In genomic region chr19:16370671-16371391, GRCh38 we compare ENCODE assay signal across 12 cellular contexts. TPM values are rescaled to one million over a fixed set of nuclear protein-coding genes. Genes with fewer than 3 reads are reported as not detected.
DNase-seq lines count a peak whose midpoint lies in the region; ATAC-seq, FAIRE-seq and TF ChIP-seq lines count a peak whose summit lies in the region.
"Had no signal": no experiment of that assay in that cellular context is flagged by ENCODE, and none has a peak within 500 bp of the region (broad histone marks: within the 10 kb centered on the region; RNA-seq: fewer than 3 reads in every experiment).

No MANE protein-coding gene starts in this region.

- TF ChIP-seq CTCF in CD14-positive monocyte (IDR thresholded peaks at IDR 0.05), result no peak
- no peak for TF ChIP-seq CTCF in activated CD8-positive, alpha-beta T cell treated with anti-CD3 and anti-CD28 coated beads for 36 hours (IDR thresholded peaks at IDR 0.05)

- peaks cover 11 to 17% of the 10 kb centered on the region in 2 donors for H3K36me3 ChIP-seq in mucosa of rectum (ENCODE audit: control insufficient read depth in 2 of 2, insufficient read depth in 2 of 2, low read length in 2 of 2)

- POLR2A ChIA-PET in activated CD8-positive, alpha-beta T cell treated with anti-CD3 and anti-CD28 coated beads for 36 hours (lab: Charles Lee), result interaction anchor here (0.6 to 3.7 kb wide), 8 partner anchors 10 to 173 kb away, joined by 3 to 12 read pairs (median 7); partner anchors contain the start of gene AP1M1

- H3K4me3 Mint-ChIP-seq in CD14-positive monocyte, result peak overlapping the region; percentile 65 to 89
- H3K4me3 Mint-ChIP-seq in activated CD8-positive, alpha-beta T cell treated with anti-CD3 and anti-CD28 coated beads for 36 hours, result peak overlapping the region; percentile 3

- peaks cover 29% of the 10 kb centered on the region for H3K4me1 Mint-ChIP-seq in CD14-positive monocyte
- H3K4me1 Mint-ChIP-seq in activated CD8-positive, alpha-beta T cell treated with anti-CD3 and anti-CD28 coated beads for 36 hours (ENCODE audit: low read depth), result peaks cover 42% of the 10 kb centered on the region

- TF ChIP-seq POLR2A in GM12892 (IDR thresholded peaks at IDR 0.05; ENCODE audit: low read depth, low read length), result no peak

- H3K27ac Mint-ChIP-seq in CD14-positive monocyte, result peak overlapping the region; percentile 92 to 96 (median 94)
- H3K27ac Mint-ChIP-seq in activated CD8-positive, alpha-beta T cell treated with anti-CD3 and anti-CD28 coated beads for 36 hours, result peak overlapping the region; percentile 54
- H3K27ac Mint-ChIP-seq: IgD-negative memory B cell had no signal

- intact Hi-C loops in CD14-positive monocyte (cut with micrococcal nuclease), result loop anchor here in 1 of 2 donors (5.0 kb wide), 1 partner anchor 44 kb away; no protein-coding TSS in a partner anchor
- intact Hi-C loops in activated CD8-positive, alpha-beta T cell treated with anti-CD3 and anti-CD28 coated beads for 36 hours (cut with micrococcal nuclease), result no loop called here

- H3K27me3 ChIP-seq in mucosa of rectum (ENCODE audit: control insufficient read depth in 2 of 2, insufficient read depth in 2 of 2, low read length in 2 of 2), result peaks cover 0 to 5% of the 10 kb centered on the region in 2 donors

- peak overlapping the region in 1 of 2 donors; percentile 41 for H3K9ac ChIP-seq in mucosa of rectum (ENCODE audit: low read depth in 1 of 2, low read length in 2 of 2)

- no peaks in the 10 kb centered on the region for H3K9me3 ChIP-seq in mucosa of rectum (ENCODE audit: control insufficient read depth in 2 of 2, low read length in 2 of 2)

- peaks cover 24 to 35% of the 10 kb centered on the region in 2 donors for H3K4me1 ChIP-seq in mucosa of rectum (ENCODE audit: control insufficient read depth in 2 of 2, insufficient read depth in 2 of 2, low read length in 2 of 2)

- DNase-seq in CD14-positive monocyte (ENCODE audit: low spot score), result peak; percentile 48
- no peak for DNase-seq in GM12892 (ENCODE audit: insufficient read length)
- DNase-seq in activated CD8-positive, alpha-beta T cell treated with anti-CD3 and anti-CD28 coated beads for 36 hours, result peak; percentile 45
- no peak for DNase-seq in OCI-M1 (lab: John Stamatoyannopoulos, UW)
- no peak for DNase-seq in NCI-H2171 (lab: John Stamatoyannopoulos, UW)
- DNase-seq in iPS-NIHi7 (ENCODE audit: extremely low spot score), result no peak
- DNase-seq: foreskin melanocyte, NCI-H446 had no signal

- peaks cover 0 to 2% (median 0%) of the 10 kb centered on the region in 7 donors for H3K9me3 Mint-ChIP-seq in CD14-positive monocyte
- no peaks in the 10 kb centered on the region for H3K9me3 Mint-ChIP-seq in activated CD8-positive, alpha-beta T cell treated with anti-CD3 and anti-CD28 coated beads for 36 hours
- H3K9me3 Mint-ChIP-seq: IgD-negative memory B cell had no signal

- H3K36me3 Mint-ChIP-seq in CD14-positive monocyte, result peaks cover 27 to 29% of the 10 kb centered on the region in 2 donors
- H3K36me3 Mint-ChIP-seq in activated CD8-positive, alpha-beta T cell treated with anti-CD3 and anti-CD28 coated beads for 36 hours (ENCODE audit: low read depth), result peaks cover 14% of the 10 kb centered on the region

- peak; percentile 1 for ATAC-seq in activated CD8-positive, alpha-beta T cell treated with anti-CD3 and anti-CD28 coated beads for 36 hours
- ATAC-seq in GM21423 (IDR thresholded peaks at IDR 0.05; ENCODE audit: unreplicated experiment), result no peak

- peak overlapping the region in 1 of 2 donors; percentile 15 for H3K4me3 ChIP-seq in mucosa of rectum (ENCODE audit: low read length in 2 of 2)
- H3K4me3 ChIP-seq: coronary artery had no signal

- CTCF ChIA-PET in activated CD8-positive, alpha-beta T cell treated with anti-CD3 and anti-CD28 coated beads for 36 hours (lab: Charles Lee), result interaction anchor here (0.9 to 3.9 kb wide), 7 partner anchors 10 to 127 kb away, joined by 3 to 30 read pairs (median 3); no protein-coding TSS in a partner anchor

- H3K27me3 Mint-ChIP-seq in CD14-positive monocyte (ENCODE audit: low read depth in 3 of 3), result no peaks in the 10 kb centered on the region
- H3K27me3 Mint-ChIP-seq in activated CD8-positive, alpha-beta T cell treated with anti-CD3 and anti-CD28 coated beads for 36 hours, result peaks cover 17% of the 10 kb centered on the region
- H3K27me3 Mint-ChIP-seq: IgD-negative memory B cell had no signal

- H3K27ac ChIP-seq in mucosa of rectum (ENCODE audit: low read depth in 2 of 2, low read length in 2 of 2), result peak overlapping the region; percentile 57 to 79

- peak; percentile 57 for FAIRE-seq in GM12892 (lab: Jason Lieb, UNC)

RNA-seq across cellular contexts. Expression of gene KLF2, which starts 46.2 kb away (rescaled TPM):
- 10 to 100 TPM; 34.0 to 51.4 TPM for polyA plus RNA-seq in CD14-positive monocyte
- polyA plus RNA-seq in GM12892 (2012; ENCODE audit: missing spikeins), result 1.7 TPM
- total RNA-seq in activated CD8-positive, alpha-beta T cell treated with anti-CD3 and anti-CD28 coated beads for 36 hours, result 1 to 10 TPM in 1 of 2 experiments, under 1 TPM in 1; 0.94 to 1.0 TPM

Comparison
In these comparisons a context has a peak if more than half of its experiments do, and no peak if none do; other contexts are left out.
1. DNase-seq: peak in CD14-positive monocyte (single experiment) and activated CD8-positive, alpha-beta T cell treated with anti-CD3 and anti-CD28 coated beads for 36 hours (single experiment); none in GM12892 (single experiment), OCI-M1 (single experiment), NCI-H2171 (single experiment) and iPS-NIHi7 (single experiment).